18 cellular contexts compared by ENCODE assay signal in the genomic region with DNA sequence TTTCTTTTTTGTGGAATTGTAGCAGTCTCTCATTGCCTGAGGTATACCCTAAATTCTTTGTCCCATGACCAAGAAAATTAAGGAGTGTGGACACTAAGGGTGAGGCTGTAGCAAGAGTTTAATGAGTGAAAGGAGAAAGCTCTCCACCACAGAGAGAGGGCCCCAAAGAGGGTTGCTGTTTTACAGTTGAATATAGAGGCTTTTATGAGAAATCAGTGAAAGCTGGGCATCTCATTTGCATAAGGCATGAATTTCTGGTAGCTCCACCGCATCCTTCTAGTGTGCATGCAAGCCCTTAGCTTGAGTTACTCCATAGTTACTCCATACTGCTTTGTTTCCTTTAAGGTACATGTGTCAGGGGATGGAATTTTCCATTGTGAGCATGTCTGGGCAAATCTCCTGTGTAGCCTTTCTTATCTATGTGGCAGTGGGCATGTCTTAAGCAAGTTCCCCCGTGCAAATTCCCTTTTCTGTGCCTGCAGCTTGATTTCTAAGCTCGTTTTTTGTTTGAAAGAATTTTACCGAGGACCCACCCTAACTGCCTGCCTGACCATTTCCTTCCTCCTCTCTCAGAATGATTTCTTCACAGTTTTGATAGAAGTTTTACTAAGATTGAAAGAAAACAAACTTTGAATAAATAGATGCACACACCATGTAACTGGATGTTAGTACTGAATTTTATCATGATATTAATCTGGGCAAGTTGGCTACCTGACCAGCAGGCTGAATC.
"Had no signal": no experiment of that assay in that cellular context is flagged by ENCODE, and none has a peak within 500 bp of the region (broad histone marks: within the 10 kb centered on the region; RNA-seq: fewer than 3 reads in every experiment).

No MANE protein-coding gene starts in this region.

- H3K9ac ChIP-seq: parathyroid adenoma had no signal

- H3K4me3 Mint-ChIP-seq: activated T-cell treated with anti-CD3 and anti-CD28 coated beads, Interleukin-2, amount 50 U/mL, for 72 hours; dendritic cell treated with granulocyte-macrophage colony-stimulating factor and Interleukin-4, amounts not matched to agents 40 ng/mL and 50 ng/mL, for 4 days; mesothelial cell of epicardium; natural killer cell treated with Interleukin-12 subunit alpha and Interleukin-12 subunit beta and Interleukin-15 and Interleukin-18, amount 100 ng/mL, for 72 hours; stimulated activated naive CD8-positive, alpha-beta T cell treated with anti-CD3 and anti-CD28 coated beads, Interleukin-15, amount 100 ng/mL, for 72 hours had no signal

- H3K4me1 Mint-ChIP-seq: mesothelial cell of epicardium; stimulated activated naive CD8-positive, alpha-beta T cell treated with anti-CD3 and anti-CD28 coated beads, Interleukin-15, amount 100 ng/mL, for 72 hours had no signal

- H3K27ac Mint-ChIP-seq: activated T-cell treated with anti-CD3 and anti-CD28 coated beads, Interleukin-2, amount 50 U/mL, for 72 hours; dendritic cell treated with granulocyte-macrophage colony-stimulating factor and Interleukin-4, amounts not matched to agents 40 ng/mL and 50 ng/mL, for 4 days; mesothelial cell of epicardium; natural killer cell treated with Interleukin-12 subunit alpha and Interleukin-12 subunit beta and Interleukin-15 and Interleukin-18, amount 100 ng/mL, for 72 hours; stimulated activated naive CD8-positive, alpha-beta T cell treated with anti-CD3 and anti-CD28 coated beads, Interleukin-15, amount 100 ng/mL, for 72 hours had no signal

- H3K27ac ChIP-seq: adrenal gland, cardiac muscle cell, lower lobe of right lung, parathyroid adenoma, VCaP had no signal

- H3K9me3 Mint-ChIP-seq: natural killer cell treated with Interleukin-12 subunit alpha and Interleukin-12 subunit beta and Interleukin-15 and Interleukin-18, amount 100 ng/mL, for 72 hours had no signal

- H2AFZ ChIP-seq: parathyroid adenoma had no signal

- H3K36me3 Mint-ChIP-seq: natural killer cell treated with Interleukin-12 subunit alpha and Interleukin-12 subunit beta and Interleukin-15 and Interleukin-18, amount 100 ng/mL, for 72 hours had no signal

- H3K4me3 ChIP-seq: adrenal gland, cardiac muscle cell, lower lobe of right lung, smooth muscle cell had no signal

- H3K27me3 ChIP-seq: adrenal gland, cardiac muscle cell had no signal

- H3K27me3 Mint-ChIP-seq: dendritic cell treated with granulocyte-macrophage colony-stimulating factor and Interleukin-4, amounts not matched to agents 40 ng/mL and 50 ng/mL, for 4 days; natural killer cell treated with Interleukin-12 subunit alpha and Interleukin-12 subunit beta and Interleukin-15 and Interleukin-18, amount 100 ng/mL, for 72 hours; stimulated activated naive CD8-positive, alpha-beta T cell treated with anti-CD3 and anti-CD28 coated beads, Interleukin-15, amount 100 ng/mL, for 72 hours had no signal

- DNase-seq: activated CD4-positive, alpha-beta T cell treated with anti-CD3 and anti-CD28 coated beads, Interleukin-2, amount 50 U/mL, for 4 hours; activated effector memory CD4-positive, alpha-beta T cell treated with anti-CD3 and anti-CD28 coated beads, Interleukin-2, amount 50 U/mL, for 16 hours; activated T-cell treated with anti-CD3 and anti-CD28 coated beads, Interleukin-2, amount 50 U/mL, for 72 hours; adrenal gland; effector memory CD4-positive, alpha-beta T cell; left cardiac atrium; lower lobe of right lung; stimulated activated CD4-positive, alpha-beta T cell treated with anti-CD3 and anti-CD28 coated beads, Interleukin-4, amount 100 ng/mL, for 1 hour; stimulated activated naive CD8-positive, alpha-beta T cell treated with anti-CD3 and anti-CD28 coated beads, Interleukin-15, amount 100 ng/mL, for 72 hours; T-helper 2 cell; trophoblast cell had no signal

- H3K4me2 ChIP-seq: smooth muscle cell had no signal

- H3K4me1 ChIP-seq: adrenal gland, lower lobe of right lung, parathyroid adenoma had no signal

- H3K36me3 ChIP-seq: adrenal gland, cardiac muscle cell, lower lobe of right lung had no signal
